Comparison of ENCODE assay signal across 1 cellular context in genomic region chr1:229248821-229249817, GRCh38.
TF ChIP-seq lines count a peak whose summit lies in the region.

No MANE protein-coding gene starts in this region.

TF ChIP-seq in HepG2, 621 proteins besides CTCF, POLR2A, EP300 and RAD21 (continued from another document):
- no peak for TF ChIP-seq DMTF1 (CRISPR knock-in tag; IDR thresholded peaks at IDR 0.05)
- TF ChIP-seq HCFC1 (IDR thresholded peaks at IDR 0.05; ENCODE audit: low read depth, low read length): no peak
- TF ChIP-seq, protein P1, sequence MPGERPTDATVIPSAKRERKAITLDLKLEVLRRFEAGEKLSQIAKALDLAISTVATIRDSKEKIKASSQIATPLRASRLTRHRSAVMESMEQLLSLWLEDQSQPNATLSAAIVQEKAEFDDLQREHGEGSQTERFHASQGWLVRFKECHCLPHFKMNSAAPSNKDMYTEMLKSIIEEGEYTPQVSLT (CRISPR knock-in tag; IDR thresholded peaks at IDR 0.05; ENCODE audit: borderline replicate concordance, low read depth): no peak
- TF ChIP-seq PRDM15 (CRISPR knock-in tag; IDR thresholded peaks at IDR 0.05): peak; percentile 93
- TF ChIP-seq CBFB (CRISPR knock-in tag; IDR thresholded peaks at IDR 0.05): no peak
